Comparison of ENCODE assay signal across 19 cellular contexts in genomic region chr12:113609692-113610469, GRCh38.
DNase-seq lines count a peak whose midpoint lies in the region; ATAC-seq, FAIRE-seq and TF ChIP-seq lines count a peak whose summit lies in the region.
"Had no signal": no experiment of that assay in that cellular context is flagged by ENCODE, and none has a peak within 500 bp of the region (broad histone marks: within the 10 kb centered on the region; RNA-seq: fewer than 3 reads in every experiment).

No MANE protein-coding gene starts in this region.

- H3K4me2 ChIP-seq in A549 (no peak overlapping the region), H1 (ENCODE audit: insufficient read depth in 1 of 2, low read depth in 2 of 2, low read length in 2 of 2) (peak overlapping the region; percentile 89 to 91)

- H2BK12ac ChIP-seq in H1 (ENCODE audit: low read depth, low read length): peak overlapping the region; percentile 86; the same call in 1 of the 2 replicates

- 12% methylated on average over 16 of the region's 16 CpGs for WGBS in A549 (ENCODE audit: missing lambda C conversion rate)
- 9% methylated on average over 14 of the region's 16 CpGs; no CpG with 5 or more reads in 1 of the 2 experiments for WGBS in H1 (ENCODE audit: extremely low coverage in 1 of 2, insufficient coverage in 1 of 2, insufficient read length in 1 of 2, insufficient replicate concordance in 2 of 2, low coverage in 1 of 2, low lambda C conversion rate in 2 of 2, missing lambda C conversion rate in 1 of 2), 2 experiments

- peak overlapping the region; percentile 75 for H2BK120ac ChIP-seq in H1 (replicated peaks; ENCODE audit: low read depth, low read length)

- peak overlapping the region; percentile 99; the same call in 1 of the 2 replicates for H2BK5ac ChIP-seq in H1 (ENCODE audit: low read depth, low read length)

- TF ChIP-seq CTCF in A549 (IDR thresholded peaks at IDR 0.05) (no peak), H1 (IDR thresholded peaks at IDR 0.05; ENCODE audit: control extremely low read depth in 1 of 3, insufficient read depth in 1 of 3, low read depth in 1 of 3, low read length in 3 of 3) (no peak)

- H3K18ac ChIP-seq in H1 (ENCODE audit: extremely low read depth, low read length): peak overlapping the region; percentile 97

- no peak overlapping the region for H2AFZ ChIP-seq in H1 (ENCODE audit: low read length)

- H3K9ac ChIP-seq in HUES48 (ENCODE audit: low read depth, low read length): peak overlapping the region; percentile 75; the same call in 1 of the 2 replicates
- H3K9ac ChIP-seq in H1 (replicated peaks in 1 of 4; ENCODE audit: extremely low read depth in 1 of 4, low read depth in 3 of 4, low read length in 3 of 4): peak overlapping the region in 3 of 4 experiments; percentile 58 to 61 (median 60); a peak in 1 of 7 replicates
- peak overlapping the region; percentile 93 for H3K9ac ChIP-seq in iPS-20b (ENCODE audit: low read depth, low read length)

- peak overlapping the region; percentile 99 for H2BK20ac ChIP-seq in H1 (ENCODE audit: low read length)

- peak overlapping the region; percentile 43 for H3K56ac ChIP-seq in H1 (replicated peaks; ENCODE audit: insufficient read length, low read depth, low read length)

- POLR2A ChIA-PET in A549 (lab: Yijun Ruan, JAX) (interaction anchor here (0.7 kb wide), 1 partner anchor 271 kb away, joined by 3 read pairs; no protein-coding TSS in a partner anchor), H1 (lab: Charles Lee; ENCODE audit: partially characterized antibody) (interaction anchor here (1.0 to 2.0 kb wide), 3 partner anchors 18 to 252 kb away, joined by 3 to 11 read pairs (median 4); no protein-coding TSS in a partner anchor)

- TF ChIP-seq RAD21 in A549 (conservative IDR thresholded peaks at IDR 0.05 in 1 of 2, IDR thresholded peaks at IDR 0.05 in 1 of 2) (no peak), H1 (IDR thresholded peaks at IDR 0.05 in 1 of 2, conservative IDR thresholded peaks at IDR 0.05 in 1 of 2; ENCODE audit: low read depth in 2 of 2, low read length in 2 of 2) (peak in 1 of 2 experiments; percentile 2; a peak in 1 of 4 replicates)

- no peak for DNase-seq in A549 (ENCODE audit: low read depth in 1 of 2, low spot score in 1 of 2)
- DNase-seq in H1 (ENCODE audit: low read depth in 1 of 2, low spot score in 2 of 2): peak; percentile 61 to 86
- DNase-seq in NCI-H526 treated with DMSO at 0.1 percent for 48 hours (lab: John Stamatoyannopoulos, UW): no peak
- DNase-seq in GM12891 (ENCODE audit: insufficient read length, low spot score): no peak
- DNase-seq in foreskin melanocyte: no peak
- DNase-seq: DMS153, EL, KBM-7, NCI-H146, NCI-H2107, NCI-H774, SIG-M5 had no signal

- H4K20me1 ChIP-seq in H1 (replicated peaks in 1 of 2; ENCODE audit: control insufficient read depth in 1 of 2, insufficient read depth in 2 of 2, low read length in 2 of 2): no peaks in the 10 kb centered on the region

- TF ChIP-seq POLR2A in A549 (IDR thresholded peaks at IDR 0.05; ENCODE audit: low read length) (no peak), H1 (IDR thresholded peaks at IDR 0.05; ENCODE audit: control extremely low read depth in 1 of 2, low read depth in 2 of 2, low read length in 2 of 2) (no peak), GM12891 (IDR thresholded peaks at IDR 0.05; ENCODE audit: low read depth, low read length) (no peak)

- FAIRE-seq in A549 (lab: Jason Lieb, UNC) (no peak), H1 (lab: Jason Lieb, UNC) (peak; percentile 79), GM12891 (lab: Jason Lieb, UNC) (no peak)
- FAIRE-seq: A204.1, GM19239, HTR-8/SVneo had no signal

- no peak overlapping the region for H2BK15ac ChIP-seq in H1 (ENCODE audit: low read length)

- H4K8ac ChIP-seq in H1 (ENCODE audit: extremely low read depth, insufficient read depth, low read length): no peak overlapping the region

- peak overlapping the region; percentile 89 for H4K91ac ChIP-seq in H1 (replicated peaks; ENCODE audit: insufficient read length, low read length)

- no peaks in the 10 kb centered on the region for H3K4me1 ChIP-seq in A549
- H3K4me1 ChIP-seq in HUES48 (ENCODE audit: control insufficient read depth, insufficient read depth, low read length): peaks cover 37% of the 10 kb centered on the region
- peaks cover 4 to 25% (median 17%) of the 10 kb centered on the region in 4 experiments for H3K4me1 ChIP-seq in H1 (replicated peaks in 1 of 4; ENCODE audit: control insufficient read depth in 3 of 4, insufficient read depth in 4 of 4, low read length in 3 of 4)
- peaks cover 29% of the 10 kb centered on the region for H3K4me1 ChIP-seq in iPS-20b (ENCODE audit: insufficient read depth, low read length)

- no peaks in the 10 kb centered on the region for H3K79me2 ChIP-seq in H1 (ENCODE audit: control insufficient read depth in 1 of 2, insufficient read depth in 2 of 2, low read length in 2 of 2)

- peaks cover 6% of the 10 kb centered on the region for H3K23me2 ChIP-seq in H1 (ENCODE audit: low read depth, low read length)

- ATAC-seq in A549 (peak; percentile 11 to 40; a peak in 3 of 6 replicates), HG03159 (IDR thresholded peaks at IDR 0.05; ENCODE audit: unreplicated experiment) (no peak)

- H3K27ac ChIP-seq in A549 (no peak overlapping the region), HUES48 (ENCODE audit: low read depth, low read length) (peak overlapping the region; percentile 96), H1 (ENCODE audit: low read depth, low read length) (no peak overlapping the region), iPS-20b (ENCODE audit: low read length) (peak overlapping the region; percentile 90)
- H3K27ac ChIP-seq: C4-2B had no signal

- no peaks in the 10 kb centered on the region for H3K79me1 ChIP-seq in H1 (ENCODE audit: low read depth, low read length)

- H3K14ac ChIP-seq in H1 (ENCODE audit: insufficient read length): no peak overlapping the region

- H3K27me3 ChIP-seq in HUES48 (ENCODE audit: control insufficient read depth, insufficient read depth, low read length): peaks cover 6% of the 10 kb centered on the region; the same call in 1 of the 2 replicates
- H3K27me3 ChIP-seq in H1 (replicated peaks in 1 of 4; ENCODE audit: control insufficient read depth in 3 of 4, extremely low read depth in 1 of 4, insufficient read depth in 3 of 4, low read length in 3 of 4): peaks cover 0 to 9% (median 1%) of the 10 kb centered on the region in 4 experiments; a peak in 3 of 7 replicates
- H3K27me3 ChIP-seq in iPS-20b (ENCODE audit: insufficient read depth, low read length): peaks cover 28% of the 10 kb centered on the region

- H3K4me3 ChIP-seq in A549 (no peak overlapping the region), HUES48 (ENCODE audit: low read depth, low read length) (peak overlapping the region; percentile 65), H1 (ENCODE audit: extremely low read depth in 1 of 4, insufficient read depth in 2 of 4, low read depth in 3 of 4, low read length in 4 of 4) (peak overlapping the region; percentile 34 to 63 (median 46); a peak in 6 of 8 replicates), iPS-20b (ENCODE audit: low read length) (peak overlapping the region; percentile 66)

- H3K9me3 ChIP-seq in A549 (peaks cover 3% of the 10 kb centered on the region; the same call in 1 of the 3 replicates), HUES48 (ENCODE audit: control insufficient read depth, insufficient read depth, low read length) (no peaks in the 10 kb centered on the region), H1 (ENCODE audit: insufficient read depth in 2 of 2, low read depth in 1 of 2, low read length in 1 of 2) (no peaks in the 10 kb centered on the region; a peak in 1 of 4 replicates), iPS-20b (ENCODE audit: insufficient read depth, low read depth, low read length) (no peaks in the 10 kb centered on the region)

- TF ChIP-seq EP300 in A549 (IDR thresholded peaks at IDR 0.05) (no peak), H1 (IDR thresholded peaks at IDR 0.05; ENCODE audit: borderline replicate concordance in 1 of 2, low read depth in 2 of 2, low read length in 2 of 2) (peak in 1 of 2 experiments; percentile 40; a peak in 1 of 3 replicates)

- CTCF ChIA-PET in A549 (lab: Yijun Ruan, JAX) (interaction anchor here (0.9 to 1.4 kb wide), 2 partner anchors 11 to 75 kb away, joined by 3 to 4 read pairs; no protein-coding TSS in a partner anchor), H1 (lab: Charles Lee; ENCODE audit: partially characterized antibody) (interaction anchor here (1.1 to 1.2 kb wide), 2 partner anchors 11 to 185 kb away, joined by 3 to 4 read pairs; no protein-coding TSS in a partner anchor)

- 0 out of 2 replicates have a peak overlapping the region, but pooled peaks have one; percentile 7 for H2AK5ac ChIP-seq in H1 (ENCODE audit: low read depth, low read length)

- H3K36me3 ChIP-seq in HUES48 (ENCODE audit: control insufficient read depth, insufficient read depth, low read length): no peaks in the 10 kb centered on the region
- H3K36me3 ChIP-seq in H1 (ENCODE audit: control insufficient read depth in 2 of 4, insufficient read depth in 4 of 4, low read length in 3 of 4): no peaks in the 10 kb centered on the region
- no peaks in the 10 kb centered on the region for H3K36me3 ChIP-seq in iPS-20b (ENCODE audit: insufficient read depth, low read depth, low read length)

- H3K23ac ChIP-seq in H1 (ENCODE audit: insufficient read length): no peak overlapping the region

- H3K4ac ChIP-seq in H1 (replicated peaks; ENCODE audit: insufficient read length, low read depth, low read length): peak overlapping the region; percentile 63

- peak overlapping the region; percentile 84 for H4K5ac ChIP-seq in H1 (ENCODE audit: insufficient read length, low read depth, low read length)

TF ChIP-seq in A549, 52 proteins besides CTCF, POLR2A, EP300 and RAD21:
- no peak for TF ChIP-seq RARB (CRISPR knock-in tag; IDR thresholded peaks at IDR 0.05)
TF ChIP-seq in A549: peak in this region for 0.

TF ChIP-seq in H1, 55 proteins besides CTCF, POLR2A, EP300 and RAD21 (continues in another document):
- TF ChIP-seq YY1 (IDR thresholded peaks at IDR 0.05; ENCODE audit: low read depth, low read length) (no peak), SP1 (IDR thresholded peaks at IDR 0.05; ENCODE audit: low read depth, low read length) (0 out of 2 replicates have a peak, but pooled peaks have one; percentile 52), KDM5A (IDR thresholded peaks at IDR 0.05; ENCODE audit: low read length) (no peak), POU5F1 (IDR thresholded peaks at IDR 0.05; ENCODE audit: low read depth, low read length) (peak; percentile 38; the same call in 1 of the 2 replicates), SAP30 (IDR thresholded peaks at IDR 0.05; ENCODE audit: insufficient read depth, insufficient replicate concordance, low read length) (no peak), HDAC6 (IDR thresholded peaks at IDR 0.05; ENCODE audit: low read depth, low read length) (no peak)

TF ChIP-seq in GM12891, 5 proteins besides CTCF, POLR2A, EP300 and RAD21:
- no peak for TF ChIP-seq SPI1 (IDR thresholded peaks at IDR 0.05; ENCODE audit: low read depth, low read length)
- no peak for TF ChIP-seq TAF1 (IDR thresholded peaks at IDR 0.05; ENCODE audit: low read depth, low read length)
- TF ChIP-seq PAX5 (IDR thresholded peaks at IDR 0.05; ENCODE audit: insufficient read depth, low read length, severe bottlenecking): no peak
- TF ChIP-seq POLR2AphosphoS5 (IDR thresholded peaks at IDR 0.05; ENCODE audit: low read depth, low read length): no peak
- TF ChIP-seq POU2F2 (IDR thresholded peaks at IDR 0.05; ENCODE audit: low read depth, low read length): no peak
TF ChIP-seq in GM12891: peak in this region for 0.

Comparison
In these comparisons a context has a peak if more than half of its experiments do, and no peak if none do; other contexts are left out.
1. DNase-seq: peak in H1 (2 of 2); none in A549 (0 of 2), NCI-H526 treated with DMSO at 0.1 percent for 48 hours (single experiment), GM12891 (single experiment) and foreskin melanocyte (single experiment).
2. H3K27ac ChIP-seq: peak in HUES48 (single experiment) and iPS-20b (single experiment); none in A549 (0 of 2) and H1 (single experiment).
3. Peak in every context shown above with its lines, with median percentiles within 50 percentile points of each other: H3K9ac ChIP-seq.